19 cellular contexts compared by ENCODE assay signal in genomic region chr22:41870786-41871185, GRCh38. TPM values are rescaled to one million over a fixed set of nuclear protein-coding genes. Genes with fewer than 3 reads are reported as not detected.
A peak's percentile ranks its signal among the peaks of the same experiment; 100 is the strongest.
DNase-seq lines count a peak whose midpoint lies in the region; ATAC-seq lines count a peak whose summit lies in the region.
"Had no signal": no experiment of that assay in that cellular context is flagged by ENCODE, and none has a peak within 500 bp of the region (broad histone marks: within the 10 kb centered on the region; RNA-seq: fewer than 3 reads in every experiment).

No MANE protein-coding gene starts in this region.

- H3K4me1 Mint-ChIP-seq in activated naive CD4-positive, alpha-beta T cell treated with anti-CD3 and anti-CD28 coated beads for 36 hours (ENCODE audit: low read depth), result peaks cover 64% of the 10 kb centered on the region
- peaks cover 10 to 19% (median 18%) of the 10 kb centered on the region in 3 donors for H3K4me1 Mint-ChIP-seq in IgD-negative memory B cell
- peaks cover 29 to 59% of the 10 kb centered on the region in 2 donors for H3K4me1 Mint-ChIP-seq in stimulated activated naive B cell treated with anti-CD40 and anti-IgM and Interleukin-4, amounts not matched to agents 10 μg/mL and 1 μg/mL and 100 μg/mL, for 72 hours

- H3K4me3 Mint-ChIP-seq in activated naive CD4-positive, alpha-beta T cell treated with anti-CD3 and anti-CD28 coated beads for 36 hours, result no peak overlapping the region
- no peak overlapping the region for H3K4me3 Mint-ChIP-seq in IgD-negative memory B cell
- H3K4me3 Mint-ChIP-seq in stimulated activated naive B cell treated with anti-CD40 and anti-IgM and Interleukin-4, amounts not matched to agents 10 μg/mL and 1 μg/mL and 100 μg/mL, for 72 hours, result no peak overlapping the region
- H3K4me3 Mint-ChIP-seq: B cell; CD4-positive, alpha-beta T cell had no signal

- peaks cover 74% of the 10 kb centered on the region for H3K36me3 Mint-ChIP-seq in activated naive CD4-positive, alpha-beta T cell treated with anti-CD3 and anti-CD28 coated beads for 36 hours (ENCODE audit: low read depth)
- H3K36me3 Mint-ChIP-seq in IgD-negative memory B cell, result peaks cover 15% of the 10 kb centered on the region
- H3K36me3 Mint-ChIP-seq in stimulated activated naive B cell treated with anti-CD40 and anti-IgM and Interleukin-4, amounts not matched to agents 10 μg/mL and 1 μg/mL and 100 μg/mL, for 72 hours, result peaks cover 68 to 71% of the 10 kb centered on the region in 2 donors

- no peaks in the 10 kb centered on the region for H3K27me3 Mint-ChIP-seq in activated naive CD4-positive, alpha-beta T cell treated with anti-CD3 and anti-CD28 coated beads for 36 hours (ENCODE audit: low read depth)
- H3K27me3 Mint-ChIP-seq in IgD-negative memory B cell, result no peaks in the 10 kb centered on the region
- H3K27me3 Mint-ChIP-seq in stimulated activated naive B cell treated with anti-CD40 and anti-IgM and Interleukin-4, amounts not matched to agents 10 μg/mL and 1 μg/mL and 100 μg/mL, for 72 hours, result no peaks in the 10 kb centered on the region
- H3K27me3 Mint-ChIP-seq: B cell; CD4-positive, alpha-beta T cell had no signal

- H3K27ac Mint-ChIP-seq in activated naive CD4-positive, alpha-beta T cell treated with anti-CD3 and anti-CD28 coated beads for 36 hours, result peak overlapping the region; percentile 78
- H3K27ac Mint-ChIP-seq in IgD-negative memory B cell, result peak overlapping the region in 2 of 3 donors; percentile 53 to 86
- peak overlapping the region; percentile 95 for H3K27ac Mint-ChIP-seq in stimulated activated naive B cell treated with anti-CD40 and anti-IgM and Interleukin-4, amounts not matched to agents 10 μg/mL and 1 μg/mL and 100 μg/mL, for 72 hours
- H3K27ac Mint-ChIP-seq: B cell had no signal

- CTCF ChIA-PET in activated naive CD4-positive, alpha-beta T cell treated with anti-CD3 and anti-CD28 coated beads for 36 hours (lab: Charles Lee), result no interaction called here

- H3K9me3 Mint-ChIP-seq in activated naive CD4-positive, alpha-beta T cell treated with anti-CD3 and anti-CD28 coated beads for 36 hours, result no peaks in the 10 kb centered on the region
- H3K9me3 Mint-ChIP-seq in IgD-negative memory B cell, result no peaks in the 10 kb centered on the region
- H3K9me3 Mint-ChIP-seq in stimulated activated naive B cell treated with anti-CD40 and anti-IgM and Interleukin-4, amounts not matched to agents 10 μg/mL and 1 μg/mL and 100 μg/mL, for 72 hours, result no peaks in the 10 kb centered on the region
- H3K9me3 Mint-ChIP-seq: CD4-positive, alpha-beta T cell had no signal

- no peak for DNase-seq in activated naive CD4-positive, alpha-beta T cell treated with anti-CD3 and anti-CD28 coated beads for 36 hours
- no peak for DNase-seq in activated naive CD4-positive, alpha-beta T cell treated with anti-CD3 and anti-CD28 coated beads, Interleukin-2, amount 50 U/mL, for 16 hours
- DNase-seq in cerebellum (ENCODE audit: low spot score) (peak; percentile 93), GM03348 (ENCODE audit: low spot score) (no peak)
- no peak for DNase-seq in stimulated activated naive B cell treated with anti-CD40 and anti-IgM and Interleukin-4, amounts not matched to agents 10 μg/mL and 1 μg/mL and 100 μg/mL, for 72 hours
- DNase-seq: Calu3; CD4-positive, alpha-beta T cell; HCEC 1CT; NCI-H146; NCI-H82; Peyer's patch; SHP77 had no signal

- intact Hi-C loops in activated naive CD4-positive, alpha-beta T cell treated with anti-CD3 and anti-CD28 coated beads for 36 hours (cut with micrococcal nuclease), result no loop called here

- no peak for ATAC-seq in stimulated activated naive B cell treated with anti-CD40 and anti-IgM and Interleukin-4, amounts not matched to agents 10 μg/mL and 1 μg/mL and 100 μg/mL, for 72 hours (replicated peaks)
- ATAC-seq in GM21367 (IDR thresholded peaks at IDR 0.05; ENCODE audit: unreplicated experiment) (no peak), GM19035 (IDR thresholded peaks at IDR 0.05; ENCODE audit: unreplicated experiment) (no peak)
- ATAC-seq: SK-N-SH treated with all-trans-retinoic acid at 6 μM for 48 hours had no signal

RNA-seq across cellular contexts. Expression of gene SREBF2, which starts 37.9 kb away (rescaled TPM):
- 100 to 1,000 TPM; 143 to 147 TPM for total RNA-seq in activated naive CD4-positive, alpha-beta T cell treated with anti-CD3 and anti-CD28 coated beads for 36 hours
- 59.8 TPM for polyA plus RNA-seq in IgD-negative memory B cell
- 73.8 TPM for total RNA-seq in cerebellum

RNA-seq across cellular contexts. Expression of gene SHISA8, which starts 44.1 kb away (rescaled TPM):
- total RNA-seq in activated naive CD4-positive, alpha-beta T cell treated with anti-CD3 and anti-CD28 coated beads for 36 hours, result 1 to 10 TPM; 1.7 to 1.8 TPM
- polyA plus RNA-seq in IgD-negative memory B cell, result 1.7 TPM
- 0.27 TPM for total RNA-seq in cerebellum
- total RNA-seq: Calu3, Daoy, HT-29, Peyer's patch had no signal

RNA-seq across cellular contexts. Expression of gene TNFRSF13C, which starts 55.8 kb away (rescaled TPM):
- 1 to 10 TPM; 3.2 to 3.8 TPM for total RNA-seq in activated naive CD4-positive, alpha-beta T cell treated with anti-CD3 and anti-CD28 coated beads for 36 hours
- polyA plus RNA-seq in IgD-negative memory B cell, result 80.6 TPM
- total RNA-seq in cerebellum, result 0.73 TPM
